1 cellular context compared by ENCODE assay signal in genomic region chr2:189592353-189592984, GRCh38.
TF ChIP-seq lines count a peak whose summit lies in the region.

No MANE protein-coding gene starts in this region.

TF ChIP-seq in K562, 482 proteins besides CTCF, POLR2A, EP300 and RAD21:
- TF ChIP-seq TCF3 (CRISPR knock-in tag; IDR thresholded peaks at IDR 0.05) (no peak), STAG1 (CRISPR knock-in tag; IDR thresholded peaks at IDR 0.05; ENCODE audit: borderline replicate concordance) (no peak), HMBOX1 (IDR thresholded peaks at IDR 0.05) (no peak), BCL6 (CRISPR knock-in tag; IDR thresholded peaks at IDR 0.05) (no peak), POLR2G (IDR thresholded peaks at IDR 0.05; ENCODE audit: low read depth, low read length) (no peak), NBN (IDR thresholded peaks at IDR 0.05; ENCODE audit: low read depth) (no peak), E2F3 (CRISPR knock-in tag; IDR thresholded peaks at IDR 0.05) (no peak), NCOA1 (IDR thresholded peaks at IDR 0.05; ENCODE audit: low read depth) (no peak), ATF3 (IDR thresholded peaks at IDR 0.05) (no peak), ATF3 (CRISPR knock-in tag; conservative IDR thresholded peaks at IDR 0.05) (no peak), MLLT1 (IDR thresholded peaks at IDR 0.05) (no peak), TAF9B (IDR thresholded peaks at IDR 0.05; ENCODE audit: partially characterized antibody) (no peak), PTTG1 (tag; IDR thresholded peaks at IDR 0.05; ENCODE audit: low read depth) (no peak), GABPA (tag; conservative IDR thresholded peaks at IDR 0.05; ENCODE audit: low read depth) (no peak), CC2D1A (IDR thresholded peaks at IDR 0.05) (no peak), RBM15 (IDR thresholded peaks at IDR 0.05; ENCODE audit: insufficient read depth, low read length) (no peak), HIVEP1 (CRISPR knock-in tag; IDR thresholded peaks at IDR 0.05) (no peak), ZNF23 (CRISPR knock-in tag; IDR thresholded peaks at IDR 0.05) (no peak)
